ENCODE assay signal across 1 cellular context in the genomic region with DNA sequence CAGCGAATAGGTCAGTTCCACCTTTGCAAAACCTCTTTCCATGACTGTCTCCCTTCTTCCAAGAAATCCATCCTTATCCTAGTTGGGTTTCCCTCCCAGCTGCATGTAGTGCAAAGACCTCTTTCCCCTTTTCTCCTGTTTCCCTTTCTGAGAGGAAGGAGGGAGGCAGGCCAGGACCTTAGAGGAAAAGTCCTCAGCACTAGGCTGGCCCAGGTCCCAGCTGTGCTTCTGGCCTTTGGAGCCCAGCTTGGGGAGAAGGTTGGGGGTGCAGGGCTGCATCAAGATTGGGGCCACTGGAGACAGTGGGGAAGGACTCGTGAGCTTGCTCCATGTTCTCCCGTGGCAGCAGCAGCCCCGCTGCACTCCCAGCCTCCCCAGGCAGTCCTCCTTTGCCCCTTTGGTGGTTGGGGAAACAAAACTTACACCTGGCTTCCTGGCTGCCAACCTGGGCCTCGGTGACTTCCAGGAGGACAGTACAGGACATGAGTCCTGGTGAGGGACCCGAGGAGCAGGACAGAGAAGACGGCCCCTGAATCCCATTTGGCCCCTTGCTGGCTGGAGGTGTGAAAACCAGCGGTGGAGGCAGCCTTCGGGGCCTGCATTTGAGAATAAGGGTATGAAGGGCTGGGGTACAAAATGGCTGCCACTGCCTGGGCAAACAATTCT.
TF ChIP-seq lines count a peak whose summit lies in the region.

No MANE protein-coding gene starts in this region.

TF ChIP-seq in HepG2, 621 proteins besides CTCF, POLR2A, EP300 and RAD21 (continued from another document and continues in another):
- no peak for TF ChIP-seq PCBP1 (IDR thresholded peaks at IDR 0.05; ENCODE audit: borderline replicate concordance, low read depth, low read length)
- TF ChIP-seq, protein P1, sequence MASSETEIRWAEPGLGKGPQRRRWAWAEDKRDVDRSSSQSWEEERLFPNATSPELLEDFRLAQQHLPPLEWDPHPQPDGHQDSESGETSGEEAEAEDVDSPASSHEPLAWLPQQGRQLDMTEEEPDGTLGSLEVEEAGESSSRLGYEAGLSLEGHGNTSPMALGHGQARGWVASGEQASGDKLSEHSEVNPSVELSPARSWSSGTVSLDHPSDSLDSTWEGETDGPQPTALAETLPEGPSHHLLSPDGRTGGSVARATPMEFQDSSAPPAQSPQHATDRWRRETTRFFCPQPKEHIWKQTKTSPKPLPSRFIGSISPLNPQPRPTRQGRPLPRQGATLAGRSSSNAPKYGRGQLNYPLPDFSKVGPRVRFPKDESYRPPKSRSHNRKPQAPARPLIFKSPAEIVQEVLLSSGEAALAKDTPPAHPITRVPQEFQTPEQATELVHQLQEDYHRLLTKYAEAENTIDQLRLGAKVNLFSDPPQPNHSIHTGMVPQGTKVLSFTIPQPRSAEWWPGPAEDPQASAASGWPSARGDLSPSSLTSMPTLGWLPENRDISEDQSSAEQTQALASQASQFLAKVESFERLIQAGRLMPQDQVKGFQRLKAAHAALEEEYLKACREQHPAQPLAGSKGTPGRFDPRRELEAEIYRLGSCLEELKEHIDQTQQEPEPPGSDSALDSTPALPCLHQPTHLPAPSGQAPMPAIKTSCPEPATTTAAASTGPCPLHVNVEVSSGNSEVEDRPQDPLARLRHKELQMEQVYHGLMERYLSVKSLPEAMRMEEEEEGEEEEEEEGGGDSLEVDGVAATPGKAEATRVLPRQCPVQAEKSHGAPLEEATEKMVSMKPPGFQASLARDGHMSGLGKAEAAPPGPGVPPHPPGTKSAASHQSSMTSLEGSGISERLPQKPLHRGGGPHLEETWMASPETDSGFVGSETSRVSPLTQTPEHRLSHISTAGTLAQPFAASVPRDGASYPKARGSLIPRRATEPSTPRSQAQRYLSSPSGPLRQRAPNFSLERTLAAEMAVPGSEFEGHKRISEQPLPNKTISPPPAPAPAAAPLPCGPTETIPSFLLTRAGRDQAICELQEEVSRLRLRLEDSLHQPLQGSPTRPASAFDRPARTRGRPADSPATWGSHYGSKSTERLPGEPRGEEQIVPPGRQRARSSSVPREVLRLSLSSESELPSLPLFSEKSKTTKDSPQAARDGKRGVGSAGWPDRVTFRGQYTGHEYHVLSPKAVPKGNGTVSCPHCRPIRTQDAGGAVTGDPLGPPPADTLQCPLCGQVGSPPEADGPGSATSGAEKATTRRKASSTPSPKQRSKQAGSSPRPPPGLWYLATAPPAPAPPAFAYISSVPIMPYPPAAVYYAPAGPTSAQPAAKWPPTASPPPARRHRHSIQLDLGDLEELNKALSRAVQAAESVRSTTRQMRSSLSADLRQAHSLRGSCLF (CRISPR knock-in tag; IDR thresholded peaks at IDR 0.05; ENCODE audit: borderline replicate concordance) = no peak
- TF ChIP-seq, protein P2, sequence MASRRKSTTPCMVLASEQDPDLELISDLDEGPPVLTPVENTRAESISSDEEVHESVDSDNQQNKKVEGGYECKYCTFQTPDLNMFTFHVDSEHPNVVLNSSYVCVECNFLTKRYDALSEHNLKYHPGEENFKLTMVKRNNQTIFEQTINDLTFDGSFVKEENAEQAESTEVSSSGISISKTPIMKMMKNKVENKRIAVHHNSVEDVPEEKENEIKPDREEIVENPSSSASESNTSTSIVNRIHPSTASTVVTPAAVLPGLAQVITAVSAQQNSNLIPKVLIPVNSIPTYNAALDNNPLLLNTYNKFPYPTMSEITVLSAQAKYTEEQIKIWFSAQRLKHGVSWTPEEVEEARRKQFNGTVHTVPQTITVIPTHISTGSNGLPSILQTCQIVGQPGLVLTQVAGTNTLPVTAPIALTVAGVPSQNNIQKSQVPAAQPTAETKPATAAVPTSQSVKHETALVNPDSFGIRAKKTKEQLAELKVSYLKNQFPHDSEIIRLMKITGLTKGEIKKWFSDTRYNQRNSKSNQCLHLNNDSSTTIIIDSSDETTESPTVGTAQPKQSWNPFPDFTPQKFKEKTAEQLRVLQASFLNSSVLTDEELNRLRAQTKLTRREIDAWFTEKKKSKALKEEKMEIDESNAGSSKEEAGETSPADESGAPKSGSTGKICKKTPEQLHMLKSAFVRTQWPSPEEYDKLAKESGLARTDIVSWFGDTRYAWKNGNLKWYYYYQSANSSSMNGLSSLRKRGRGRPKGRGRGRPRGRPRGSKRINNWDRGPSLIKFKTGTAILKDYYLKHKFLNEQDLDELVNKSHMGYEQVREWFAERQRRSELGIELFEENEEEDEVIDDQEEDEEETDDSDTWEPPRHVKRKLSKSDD (CRISPR knock-in tag; IDR thresholded peaks at IDR 0.05; ENCODE audit: low read depth) = no peak
- TF ChIP-seq RFXAP (CRISPR knock-in tag; IDR thresholded peaks at IDR 0.05; ENCODE audit: borderline replicate concordance) = 0 out of 2 replicates have a peak, but pooled peaks have one; percentile 5
- TF ChIP-seq IKZF4 (CRISPR knock-in tag; IDR thresholded peaks at IDR 0.05; ENCODE audit: borderline replicate concordance, low read depth, not compliant biosample characterization) = no peak
- TF ChIP-seq, protein P3, sequence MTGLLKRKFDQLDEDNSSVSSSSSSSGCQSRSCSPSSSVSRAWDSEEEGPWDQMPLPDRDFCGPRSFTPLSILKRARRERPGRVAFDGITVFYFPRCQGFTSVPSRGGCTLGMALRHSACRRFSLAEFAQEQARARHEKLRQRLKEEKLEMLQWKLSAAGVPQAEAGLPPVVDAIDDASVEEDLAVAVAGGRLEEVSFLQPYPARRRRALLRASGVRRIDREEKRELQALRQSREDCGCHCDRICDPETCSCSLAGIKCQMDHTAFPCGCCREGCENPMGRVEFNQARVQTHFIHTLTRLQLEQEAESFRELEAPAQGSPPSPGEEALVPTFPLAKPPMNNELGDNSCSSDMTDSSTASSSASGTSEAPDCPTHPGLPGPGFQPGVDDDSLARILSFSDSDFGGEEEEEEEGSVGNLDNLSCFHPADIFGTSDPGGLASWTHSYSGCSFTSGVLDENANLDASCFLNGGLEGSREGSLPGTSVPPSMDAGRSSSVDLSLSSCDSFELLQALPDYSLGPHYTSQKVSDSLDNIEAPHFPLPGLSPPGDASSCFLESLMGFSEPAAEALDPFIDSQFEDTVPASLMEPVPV (CRISPR knock-in tag; IDR thresholded peaks at IDR 0.05) = no peak
- no peak for TF ChIP-seq FOXJ3 (CRISPR knock-in tag; IDR thresholded peaks at IDR 0.05; ENCODE audit: borderline replicate concordance)
- TF ChIP-seq, protein P4, sequence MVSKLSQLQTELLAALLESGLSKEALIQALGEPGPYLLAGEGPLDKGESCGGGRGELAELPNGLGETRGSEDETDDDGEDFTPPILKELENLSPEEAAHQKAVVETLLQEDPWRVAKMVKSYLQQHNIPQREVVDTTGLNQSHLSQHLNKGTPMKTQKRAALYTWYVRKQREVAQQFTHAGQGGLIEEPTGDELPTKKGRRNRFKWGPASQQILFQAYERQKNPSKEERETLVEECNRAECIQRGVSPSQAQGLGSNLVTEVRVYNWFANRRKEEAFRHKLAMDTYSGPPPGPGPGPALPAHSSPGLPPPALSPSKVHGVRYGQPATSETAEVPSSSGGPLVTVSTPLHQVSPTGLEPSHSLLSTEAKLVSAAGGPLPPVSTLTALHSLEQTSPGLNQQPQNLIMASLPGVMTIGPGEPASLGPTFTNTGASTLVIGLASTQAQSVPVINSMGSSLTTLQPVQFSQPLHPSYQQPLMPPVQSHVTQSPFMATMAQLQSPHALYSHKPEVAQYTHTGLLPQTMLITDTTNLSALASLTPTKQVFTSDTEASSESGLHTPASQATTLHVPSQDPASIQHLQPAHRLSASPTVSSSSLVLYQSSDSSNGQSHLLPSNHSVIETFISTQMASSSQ (IDR thresholded peaks at IDR 0.05; ENCODE audit: low read depth) = no peak
- TF ChIP-seq, protein P4 (CRISPR knock-in tag; IDR thresholded peaks at IDR 0.05; ENCODE audit: borderline replicate concordance) = no peak
- peak; percentile 3; the same call in 1 of the 2 replicates for TF ChIP-seq GATA4 (IDR thresholded peaks at IDR 0.05; ENCODE audit: borderline replicate concordance, low read depth)
- no peak for TF ChIP-seq ZNF33A (CRISPR knock-in tag; IDR thresholded peaks at IDR 0.05; ENCODE audit: borderline replicate concordance)
- no peak for TF ChIP-seq SOX6 (IDR thresholded peaks at IDR 0.05)
- no peak for TF ChIP-seq SOX6 (CRISPR knock-in tag; IDR thresholded peaks at IDR 0.05)
- TF ChIP-seq ZNF615 (CRISPR knock-in tag; IDR thresholded peaks at IDR 0.05; ENCODE audit: borderline replicate concordance) = no peak
- no peak for TF ChIP-seq FOXK1 (CRISPR knock-in tag; IDR thresholded peaks at IDR 0.05; ENCODE audit: borderline replicate concordance, low read depth)
- no peak for TF ChIP-seq ZNF616 (CRISPR knock-in tag; IDR thresholded peaks at IDR 0.05; ENCODE audit: low read depth)
- no peak for TF ChIP-seq ZNF720 (CRISPR knock-in tag; IDR thresholded peaks at IDR 0.05)
- TF ChIP-seq, protein P5, sequence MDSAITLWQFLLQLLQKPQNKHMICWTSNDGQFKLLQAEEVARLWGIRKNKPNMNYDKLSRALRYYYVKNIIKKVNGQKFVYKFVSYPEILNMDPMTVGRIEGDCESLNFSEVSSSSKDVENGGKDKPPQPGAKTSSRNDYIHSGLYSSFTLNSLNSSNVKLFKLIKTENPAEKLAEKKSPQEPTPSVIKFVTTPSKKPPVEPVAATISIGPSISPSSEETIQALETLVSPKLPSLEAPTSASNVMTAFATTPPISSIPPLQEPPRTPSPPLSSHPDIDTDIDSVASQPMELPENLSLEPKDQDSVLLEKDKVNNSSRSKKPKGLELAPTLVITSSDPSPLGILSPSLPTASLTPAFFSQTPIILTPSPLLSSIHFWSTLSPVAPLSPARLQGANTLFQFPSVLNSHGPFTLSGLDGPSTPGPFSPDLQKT (CRISPR knock-in tag; IDR thresholded peaks at IDR 0.05; ENCODE audit: borderline replicate concordance) = no peak
- TF ChIP-seq ZNF382 (CRISPR knock-in tag; IDR thresholded peaks at IDR 0.05; ENCODE audit: borderline replicate concordance) = no peak
- TF ChIP-seq, protein P6, sequence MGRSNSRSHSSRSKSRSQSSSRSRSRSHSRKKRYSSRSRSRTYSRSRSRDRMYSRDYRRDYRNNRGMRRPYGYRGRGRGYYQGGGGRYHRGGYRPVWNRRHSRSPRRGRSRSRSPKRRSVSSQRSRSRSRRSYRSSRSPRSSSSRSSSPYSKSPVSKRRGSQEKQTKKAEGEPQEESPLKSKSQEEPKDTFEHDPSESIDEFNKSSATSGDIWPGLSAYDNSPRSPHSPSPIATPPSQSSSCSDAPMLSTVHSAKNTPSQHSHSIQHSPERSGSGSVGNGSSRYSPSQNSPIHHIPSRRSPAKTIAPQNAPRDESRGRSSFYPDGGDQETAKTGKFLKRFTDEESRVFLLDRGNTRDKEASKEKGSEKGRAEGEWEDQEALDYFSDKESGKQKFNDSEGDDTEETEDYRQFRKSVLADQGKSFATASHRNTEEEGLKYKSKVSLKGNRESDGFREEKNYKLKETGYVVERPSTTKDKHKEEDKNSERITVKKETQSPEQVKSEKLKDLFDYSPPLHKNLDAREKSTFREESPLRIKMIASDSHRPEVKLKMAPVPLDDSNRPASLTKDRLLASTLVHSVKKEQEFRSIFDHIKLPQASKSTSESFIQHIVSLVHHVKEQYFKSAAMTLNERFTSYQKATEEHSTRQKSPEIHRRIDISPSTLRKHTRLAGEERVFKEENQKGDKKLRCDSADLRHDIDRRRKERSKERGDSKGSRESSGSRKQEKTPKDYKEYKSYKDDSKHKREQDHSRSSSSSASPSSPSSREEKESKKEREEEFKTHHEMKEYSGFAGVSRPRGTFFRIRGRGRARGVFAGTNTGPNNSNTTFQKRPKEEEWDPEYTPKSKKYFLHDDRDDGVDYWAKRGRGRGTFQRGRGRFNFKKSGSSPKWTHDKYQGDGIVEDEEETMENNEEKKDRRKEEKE (IDR thresholded peaks at IDR 0.05) = no peak
- no peak for TF ChIP-seq SYNCRIP (IDR thresholded peaks at IDR 0.05; ENCODE audit: insufficient read depth, low read depth, low read length)
- no peak for TF ChIP-seq LCORL (IDR thresholded peaks at IDR 0.05)
- no peak for TF ChIP-seq LCORL (CRISPR knock-in tag; IDR thresholded peaks at IDR 0.05)
- TF ChIP-seq JDP2 (CRISPR knock-in tag; IDR thresholded peaks at IDR 0.05; ENCODE audit: borderline replicate concordance) = no peak
- no peak for TF ChIP-seq ZSCAN29 (CRISPR knock-in tag; conservative IDR thresholded peaks at IDR 0.05)
- TF ChIP-seq, protein P7, sequence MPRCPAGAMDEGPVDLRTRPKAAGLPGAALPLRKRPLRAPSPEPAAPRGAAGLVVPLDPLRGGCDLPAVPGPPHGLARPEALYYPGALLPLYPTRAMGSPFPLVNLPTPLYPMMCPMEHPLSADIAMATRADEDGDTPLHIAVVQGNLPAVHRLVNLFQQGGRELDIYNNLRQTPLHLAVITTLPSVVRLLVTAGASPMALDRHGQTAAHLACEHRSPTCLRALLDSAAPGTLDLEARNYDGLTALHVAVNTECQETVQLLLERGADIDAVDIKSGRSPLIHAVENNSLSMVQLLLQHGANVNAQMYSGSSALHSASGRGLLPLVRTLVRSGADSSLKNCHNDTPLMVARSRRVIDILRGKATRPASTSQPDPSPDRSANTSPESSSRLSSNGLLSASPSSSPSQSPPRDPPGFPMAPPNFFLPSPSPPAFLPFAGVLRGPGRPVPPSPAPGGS (CRISPR knock-in tag; IDR thresholded peaks at IDR 0.05) = no peak; the same call in 1 of the 2 replicates
- no peak for TF ChIP-seq NFRKB (IDR thresholded peaks at IDR 0.05)
- TF ChIP-seq ZNF343 (CRISPR knock-in tag; IDR thresholded peaks at IDR 0.05) = no peak; the same call in 1 of the 2 replicates
- TF ChIP-seq, protein P8, sequence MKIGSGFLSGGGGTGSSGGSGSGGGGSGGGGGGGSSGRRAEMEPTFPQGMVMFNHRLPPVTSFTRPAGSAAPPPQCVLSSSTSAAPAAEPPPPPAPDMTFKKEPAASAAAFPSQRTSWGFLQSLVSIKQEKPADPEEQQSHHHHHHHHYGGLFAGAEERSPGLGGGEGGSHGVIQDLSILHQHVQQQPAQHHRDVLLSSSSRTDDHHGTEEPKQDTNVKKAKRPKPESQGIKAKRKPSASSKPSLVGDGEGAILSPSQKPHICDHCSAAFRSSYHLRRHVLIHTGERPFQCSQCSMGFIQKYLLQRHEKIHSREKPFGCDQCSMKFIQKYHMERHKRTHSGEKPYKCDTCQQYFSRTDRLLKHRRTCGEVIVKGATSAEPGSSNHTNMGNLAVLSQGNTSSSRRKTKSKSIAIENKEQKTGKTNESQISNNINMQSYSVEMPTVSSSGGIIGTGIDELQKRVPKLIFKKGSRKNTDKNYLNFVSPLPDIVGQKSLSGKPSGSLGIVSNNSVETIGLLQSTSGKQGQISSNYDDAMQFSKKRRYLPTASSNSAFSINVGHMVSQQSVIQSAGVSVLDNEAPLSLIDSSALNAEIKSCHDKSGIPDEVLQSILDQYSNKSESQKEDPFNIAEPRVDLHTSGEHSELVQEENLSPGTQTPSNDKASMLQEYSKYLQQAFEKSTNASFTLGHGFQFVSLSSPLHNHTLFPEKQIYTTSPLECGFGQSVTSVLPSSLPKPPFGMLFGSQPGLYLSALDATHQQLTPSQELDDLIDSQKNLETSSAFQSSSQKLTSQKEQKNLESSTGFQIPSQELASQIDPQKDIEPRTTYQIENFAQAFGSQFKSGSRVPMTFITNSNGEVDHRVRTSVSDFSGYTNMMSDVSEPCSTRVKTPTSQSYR (CRISPR knock-in tag; IDR thresholded peaks at IDR 0.05; ENCODE audit: borderline replicate concordance) = no peak
- TF ChIP-seq GATAD1 (CRISPR knock-in tag; IDR thresholded peaks at IDR 0.05) = no peak
- peak; percentile 23 for TF ChIP-seq BORCS8-MEF2B (CRISPR knock-in tag; IDR thresholded peaks at IDR 0.05)
